ENCODE assay signal across 12 cellular contexts in the genomic region with DNA sequence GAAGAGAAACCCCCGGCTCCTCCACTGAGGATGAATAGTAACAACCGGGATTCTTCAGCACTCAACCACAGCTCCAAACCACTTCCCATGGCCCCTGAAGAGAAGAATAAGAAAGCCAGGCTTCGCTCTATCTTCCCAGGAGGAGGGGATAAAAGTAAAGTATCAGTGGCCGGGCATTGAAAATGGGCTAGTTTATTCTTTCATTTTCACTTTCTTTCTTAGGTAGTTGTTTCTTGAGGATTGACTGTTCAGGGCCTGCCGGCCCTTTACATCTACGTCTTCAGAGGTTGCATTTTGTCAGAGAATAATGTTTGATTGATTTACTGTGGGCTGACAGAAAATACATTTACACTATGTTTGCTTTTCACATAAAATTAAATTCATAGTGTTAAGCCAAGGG. TPM values are rescaled to one million over a fixed set of nuclear protein-coding genes. Genes with fewer than 3 reads are reported as not detected.
DNase-seq lines count a peak whose midpoint lies in the region; ATAC-seq, FAIRE-seq and TF ChIP-seq lines count a peak whose summit lies in the region.
"Had no signal": no experiment of that assay in that cellular context is flagged by ENCODE, and none has a peak within 500 bp of the region (broad histone marks: within the 10 kb centered on the region; RNA-seq: fewer than 3 reads in every experiment).

No MANE protein-coding gene starts in this region.

- TF ChIP-seq RAD21 in HepG2 (CRISPR knock-in tag; IDR thresholded peaks at IDR 0.05): no peak

- no peaks in the 10 kb centered on the region for H3K36me3 ChIP-seq in effector memory CD4-positive, alpha-beta T cell (ENCODE audit: control insufficient read depth, insufficient read depth, low read length)
- no peaks in the 10 kb centered on the region for H3K36me3 ChIP-seq in HepG2 (replicated peaks in 1 of 2; ENCODE audit: control insufficient read depth in 1 of 2, insufficient read depth in 2 of 2, low read length in 2 of 2)
- H3K36me3 ChIP-seq: colonic mucosa, upper lobe of right lung had no signal

- no peak for TF ChIP-seq CTCF in HepG2 (CRISPR knock-in tag; IDR thresholded peaks at IDR 0.05)

- no TSS peak for BruUV-seq in HepG2 (replicated peaks; lab: Mats Ljungman, UMichigan)

- H3K79me2 ChIP-seq in HepG2 (ENCODE audit: insufficient read depth, low read length): no peaks in the 10 kb centered on the region

- TF ChIP-seq POLR2A in HepG2 (IDR thresholded peaks at IDR 0.05; ENCODE audit: insufficient read depth in 1 of 2, low read depth in 2 of 2, low read length in 2 of 2): no peak

- intact Hi-C loops in HepG2 (cut with micrococcal nuclease; ENCODE audit: unreplicated experiment): no loop called here

- H3K9ac ChIP-seq in HepG2 (ENCODE audit: insufficient read depth, low read depth, low read length): no peak overlapping the region

- H4K20me1 ChIP-seq in HepG2 (ENCODE audit: insufficient read depth, low read length): no peaks in the 10 kb centered on the region

- POLR2A ChIA-PET in HepG2 (lab: Yijun Ruan, JAX): no interaction called here

- in situ Hi-C loops in HepG2 (cut with HindIII; ENCODE audit: extremely low pct_ligation_motif_present, low pct_unique_long_range_greater_than_20kb): no loop called here

- H3K9me3 ChIP-seq in effector memory CD4-positive, alpha-beta T cell (ENCODE audit: control insufficient read depth, low read length): no peaks in the 10 kb centered on the region
- no peaks in the 10 kb centered on the region for H3K9me3 ChIP-seq in HepG2 (ENCODE audit: low read length)
- H3K9me3 ChIP-seq: colonic mucosa, upper lobe of right lung had no signal

- no peak overlapping the region for H3K4me2 ChIP-seq in HepG2 (ENCODE audit: low read depth, low read length)

- H3K4me1 ChIP-seq in effector memory CD4-positive, alpha-beta T cell (ENCODE audit: control insufficient read depth, insufficient read depth, low read length, poor library complexity, severe bottlenecking): peaks cover 7% of the 10 kb centered on the region
- H3K4me1 ChIP-seq in HepG2 (ENCODE audit: insufficient read depth, low read length): no peaks in the 10 kb centered on the region
- H3K4me1 ChIP-seq: colonic mucosa, upper lobe of right lung had no signal

- 23% methylated on average over 5 of the region's 6 CpGs for WGBS in HepG2 (ENCODE audit: low lambda C conversion rate)

- CTCF ChIA-PET in HepG2 (lab: Yijun Ruan, JAX; ENCODE audit: low intra/inter-chr PET ratio, low total read pairs): no interaction called here

- no peak overlapping the region for H3K27ac ChIP-seq in effector memory CD4-positive, alpha-beta T cell (ENCODE audit: insufficient read depth, low read length, poor library complexity, severe bottlenecking)
- no peak overlapping the region for H3K27ac ChIP-seq in HepG2 (ENCODE audit: extremely low read length, insufficient read depth, low read length)
- H3K27ac ChIP-seq: colonic mucosa, upper lobe of right lung had no signal

- no peak for FAIRE-seq in HepG2 (lab: Jason Lieb, UNC)

- H3K4me3 ChIP-seq in effector memory CD4-positive, alpha-beta T cell (ENCODE audit: insufficient read depth, low read depth, low read length, poor library complexity, severe bottlenecking): peak overlapping the region; percentile 59
- no peak overlapping the region for H3K4me3 ChIP-seq in HepG2 (replicated peaks in 1 of 3; ENCODE audit: insufficient read depth in 1 of 3, low read depth in 2 of 3, low read length in 3 of 3)
- H3K4me3 ChIP-seq: colonic mucosa, upper lobe of right lung had no signal

- peak; percentile 57 for ATAC-seq in GM18858 (IDR thresholded peaks at IDR 0.05; ENCODE audit: unreplicated experiment)
- peak; percentile 77 for ATAC-seq in GM21526 (IDR thresholded peaks at IDR 0.05; ENCODE audit: low FRiP score, unreplicated experiment)
- ATAC-seq in HG03565 (IDR thresholded peaks at IDR 0.05; ENCODE audit: unreplicated experiment): peak; percentile 60
- ATAC-seq in HG02970 (IDR thresholded peaks at IDR 0.05; ENCODE audit: low FRiP score, unreplicated experiment): no peak
- ATAC-seq in HepG2: no peak
- ATAC-seq: upper lobe of right lung had no signal

- DNase-seq in effector memory CD4-positive, alpha-beta T cell: no peak
- no peak for DNase-seq in CD1c-positive myeloid dendritic cell (ENCODE audit: extremely low spot score)
- DNase-seq in NCI-H524 (lab: John Stamatoyannopoulos, UW): no peak
- DNase-seq in HepG2 (ENCODE audit: low spot score): no peak
- DNase-seq: colonic mucosa, foreskin melanocyte, NCI-H1105 treated with DMSO at 0.1 percent for 48 hours, upper lobe of right lung had no signal

- H2AFZ ChIP-seq in HepG2 (ENCODE audit: low read length): no peak overlapping the region

- H3K27me3 ChIP-seq in effector memory CD4-positive, alpha-beta T cell (replicated peaks; ENCODE audit: control insufficient read depth, insufficient read depth, low read length, poor library complexity, severe bottlenecking): no peaks in the 10 kb centered on the region
- no peaks in the 10 kb centered on the region for H3K27me3 ChIP-seq in HepG2 (ENCODE audit: control insufficient read depth in 1 of 2, insufficient read depth in 2 of 2, low read length in 2 of 2)
- H3K27me3 ChIP-seq: colonic mucosa, upper lobe of right lung had no signal

- TF ChIP-seq EP300 in HepG2 (IDR thresholded peaks at IDR 0.05; ENCODE audit: low read depth in 2 of 2, low read length in 2 of 2) (no peak), HepG2 (CRISPR knock-in tag; IDR thresholded peaks at IDR 0.05; ENCODE audit: borderline replicate concordance) (no peak)

TF ChIP-seq in HepG2, 621 proteins besides CTCF, POLR2A, EP300 and RAD21:
- no peak for TF ChIP-seq MLXIP (CRISPR knock-in tag; IDR thresholded peaks at IDR 0.05; ENCODE audit: borderline replicate concordance)
TF ChIP-seq in HepG2: peak in this region for 0.

RNA-seq across cellular contexts. Expression of gene PAK3, which starts 27.1 kb away (rescaled TPM):
- total RNA-seq in HepG2 (2016; rRNA removed; fragmentation: Illumina TruSeq; extraction: Trizol): not detected in 2 replicates
- not detected in 2 replicates for total RNA-seq in HepG2 (2016; cell fraction: cytosol; rRNA removed; fragmentation: Illumina TruSeq; extraction: Trizol; ENCODE audit: low read depth)
- total RNA-seq in HepG2 (2016; cell fraction: insoluble cytoplasmic fraction; rRNA removed; fragmentation: Illumina TruSeq; extraction: Trizol): not detected in 2 replicates
- not detected in 2 replicates for total RNA-seq in HepG2 (2016; cell fraction: membrane; rRNA removed; fragmentation: Illumina TruSeq; extraction: Trizol)
- not detected in 2 replicates for total RNA-seq in HepG2 (2016; cell fraction: nucleus; rRNA removed; fragmentation: Illumina TruSeq; extraction: Trizol)
- not detected in 2 replicates for polyA plus RNA-seq in HepG2 (2011; rRNA removed)
- polyA plus RNA-seq in HepG2 (2011; cell fraction: cytosol; rRNA removed): not detected in 2 replicates
- polyA plus RNA-seq in HepG2 (2011; cell fraction: nucleus; rRNA removed): not detected in 2 replicates
- not detected in 2 replicates for polyA plus RNA-seq in HepG2 (2012)
- not detected in 2 replicates for polyA plus RNA-seq in HepG2 (2016; cell fraction: cytosol; fragmentation: Illumina TruSeq; extraction: Trizol; ENCODE audit: low read depth)
- not detected in 2 replicates for polyA plus RNA-seq in HepG2 (2016; cell fraction: insoluble cytoplasmic fraction; fragmentation: Illumina TruSeq; extraction: Trizol; ENCODE audit: low read depth)
- polyA plus RNA-seq in HepG2 (2016; cell fraction: membrane; fragmentation: Illumina TruSeq; extraction: Trizol; ENCODE audit: low read depth): not detected in 2 replicates
- not detected in 2 replicates for polyA plus RNA-seq in HepG2 (2016; cell fraction: nucleus; fragmentation: Illumina TruSeq; extraction: Trizol; ENCODE audit: insufficient read depth, low read depth)
- not detected in 2 replicates for polyA minus RNA-seq in HepG2 (2011; rRNA and poly(A)+ RNA removed; ENCODE audit: low replicate concordance)
- polyA minus RNA-seq in HepG2 (2011; cell fraction: cytosol; rRNA and poly(A)+ RNA removed): not detected in 2 replicates
- polyA minus RNA-seq in HepG2 (2011; cell fraction: nucleus; rRNA and poly(A)+ RNA removed): not detected in 2 replicates

Comparison
In these comparisons a context has a peak if more than half of its experiments do, and no peak if none do; other contexts are left out.
1. ATAC-seq: peak in GM18858 (single experiment), GM21526 (single experiment) and HG03565 (single experiment); none in HG02970 (single experiment) and HepG2 (single experiment).